21 cellular contexts compared by ENCODE assay signal in genomic region chr19:49892716-49893115, GRCh38. TPM values are rescaled to one million over a fixed set of nuclear protein-coding genes. Genes with fewer than 3 reads are reported as not detected.
DNase-seq lines count a peak whose midpoint lies in the region; ATAC-seq lines count a peak whose summit lies in the region.
"Had no signal": no experiment of that assay in that cellular context is flagged by ENCODE, and none has a peak within 500 bp of the region (broad histone marks: within the 10 kb centered on the region; RNA-seq: fewer than 3 reads in every experiment).

No MANE protein-coding gene starts in this region.

- no peak for DNase-seq in activated naive CD4-positive, alpha-beta T cell treated with anti-CD3 and anti-CD28 coated beads, Interleukin-2, amount 50 U/mL, for 72 hours (ENCODE audit: low spot score in 2 of 2)
- DNase-seq in activated naive CD4-positive, alpha-beta T cell treated with Interleukin-2 at 50 U/mL for 16 hours, result no peak
- DNase-seq in T-cell (no peak), HT-29 (ENCODE audit: low spot score) (no peak), OCI-M2 (lab: John Stamatoyannopoulos, UW; ENCODE audit: unreplicated experiment) (no peak)
- DNase-seq in stimulated activated naive CD8-positive, alpha-beta T cell treated with anti-CD3 and anti-CD28 coated beads, Interleukin-15, amount 100 ng/mL, for 72 hours, result no peak
- DNase-seq: activated CD4-positive, CD25-positive, alpha-beta regulatory T cell treated with anti-CD3 and anti-CD28 coated beads, Interleukin-2, amount 50 U/mL, for 72 hours; activated CD8-positive, alpha-beta memory T cell treated with anti-CD3 and anti-CD28 coated beads, Interleukin-2, amount 50 U/mL, for 48 hours; brain microvascular endothelial cell; colonic mucosa; DMS79; left colon; NCI-H1417; NCI-H510A treated with DMSO at 0.1 percent for 48 hours; NK-92 treated with Interleukin-12 subunit alpha and Interleukin-12 subunit beta, amount 100 ng/mL, for 24 hours; posterior cingulate gyrus; sigmoid colon; tibial artery had no signal

- peak overlapping the region; percentile 18 to 19 for H3K27ac Mint-ChIP-seq in activated naive CD4-positive, alpha-beta T cell treated with anti-CD3 and anti-CD28 coated beads, Interleukin-2, amount 50 U/mL, for 72 hours
- H3K27ac Mint-ChIP-seq in T-cell, result peak overlapping the region; percentile 16 to 62
- H3K27ac Mint-ChIP-seq in dendritic cell treated with granulocyte-macrophage colony-stimulating factor and Interleukin-4, amounts not matched to agents 40 ng/mL and 50 ng/mL, for 4 days, result peak overlapping the region; percentile 95
- peak overlapping the region; percentile 4 to 84 for H3K27ac Mint-ChIP-seq in stimulated activated naive CD8-positive, alpha-beta T cell treated with anti-CD3 and anti-CD28 coated beads, Interleukin-15, amount 100 ng/mL, for 72 hours

- H3K36me3 Mint-ChIP-seq in activated naive CD4-positive, alpha-beta T cell treated with anti-CD3 and anti-CD28 coated beads, Interleukin-2, amount 50 U/mL, for 72 hours, result peaks cover 0 to 12% of the 10 kb centered on the region in 2 donors
- no peaks in the 10 kb centered on the region for H3K36me3 Mint-ChIP-seq in T-cell
- no peaks in the 10 kb centered on the region for H3K36me3 Mint-ChIP-seq in dendritic cell treated with granulocyte-macrophage colony-stimulating factor and Interleukin-4, amounts not matched to agents 40 ng/mL and 50 ng/mL, for 4 days (ENCODE audit: low read depth)

- CTCF ChIA-PET in T-cell (lab: Charles Lee), result no interaction called here

- intact Hi-C loops in dendritic cell treated with granulocyte-macrophage colony-stimulating factor and Interleukin-4, amounts not matched to agents 40 ng/mL and 50 ng/mL, for 4 days (cut with micrococcal nuclease), result loop anchor here (5.0 kb wide), 1 partner anchor 35 kb away; the partner anchor contains the start of genes ATF5 and NUP62

- H3K4me3 Mint-ChIP-seq in T-cell, result peak overlapping the region in 1 of 3 donors; percentile 76
- H3K4me3 Mint-ChIP-seq in dendritic cell treated with granulocyte-macrophage colony-stimulating factor and Interleukin-4, amounts not matched to agents 40 ng/mL and 50 ng/mL, for 4 days, result peak overlapping the region; percentile 94
- peak overlapping the region; percentile 30 for H3K4me3 Mint-ChIP-seq in stimulated activated naive CD8-positive, alpha-beta T cell treated with anti-CD3 and anti-CD28 coated beads, Interleukin-15, amount 100 ng/mL, for 72 hours
- H3K4me3 Mint-ChIP-seq: nephron had no signal

- H3K4me1 Mint-ChIP-seq in T-cell, result peaks cover 24 to 45% (median 29%) of the 10 kb centered on the region in 3 donors
- H3K4me1 Mint-ChIP-seq in dendritic cell treated with granulocyte-macrophage colony-stimulating factor and Interleukin-4, amounts not matched to agents 40 ng/mL and 50 ng/mL, for 4 days (ENCODE audit: low read depth), result peaks cover 97% of the 10 kb centered on the region
- H3K4me1 Mint-ChIP-seq in stimulated activated naive CD8-positive, alpha-beta T cell treated with anti-CD3 and anti-CD28 coated beads, Interleukin-15, amount 100 ng/mL, for 72 hours, result peaks cover 81% of the 10 kb centered on the region

- no peaks in the 10 kb centered on the region for H3K9me3 Mint-ChIP-seq in activated naive CD4-positive, alpha-beta T cell treated with anti-CD3 and anti-CD28 coated beads, Interleukin-2, amount 50 U/mL, for 72 hours
- no peaks in the 10 kb centered on the region for H3K9me3 Mint-ChIP-seq in T-cell
- H3K9me3 Mint-ChIP-seq in dendritic cell treated with granulocyte-macrophage colony-stimulating factor and Interleukin-4, amounts not matched to agents 40 ng/mL and 50 ng/mL, for 4 days, result no peaks in the 10 kb centered on the region
- no peaks in the 10 kb centered on the region for H3K9me3 Mint-ChIP-seq in stimulated activated naive CD8-positive, alpha-beta T cell treated with anti-CD3 and anti-CD28 coated beads, Interleukin-15, amount 100 ng/mL, for 72 hours
- H3K9me3 Mint-ChIP-seq: nephron had no signal

- H3K27me3 Mint-ChIP-seq in T-cell, result no peaks in the 10 kb centered on the region
- H3K27me3 Mint-ChIP-seq in dendritic cell treated with granulocyte-macrophage colony-stimulating factor and Interleukin-4, amounts not matched to agents 40 ng/mL and 50 ng/mL, for 4 days, result peaks cover 6% of the 10 kb centered on the region
- H3K27me3 Mint-ChIP-seq in stimulated activated naive CD8-positive, alpha-beta T cell treated with anti-CD3 and anti-CD28 coated beads, Interleukin-15, amount 100 ng/mL, for 72 hours, result no peaks in the 10 kb centered on the region

- POLR2A ChIA-PET in T-cell (lab: Charles Lee), result interaction anchor here in 1 of 2 donors (1.2 kb wide), 1 partner anchor 93 kb away, joined by 5 read pairs; no protein-coding TSS in a partner anchor

- no peak for ATAC-seq in activated naive CD4-positive, alpha-beta T cell treated with anti-CD3 and anti-CD28 coated beads, Interleukin-2, amount 50 U/mL, for 72 hours
- ATAC-seq in T-cell (replicated peaks in 1 of 4) (no peak), GM21528 (IDR thresholded peaks at IDR 0.05; ENCODE audit: low FRiP score, unreplicated experiment) (no peak)
- no peak for ATAC-seq in stimulated activated naive CD8-positive, alpha-beta T cell treated with anti-CD3 and anti-CD28 coated beads, Interleukin-15, amount 100 ng/mL, for 72 hours
- ATAC-seq: left colon had no signal

RNA-seq across cellular contexts. Expression of gene IL4I1, which starts 4.0 kb away (rescaled TPM):
- 10 to 100 TPM in 1 of 2 donors, 1 to 10 TPM in 1; 6.3 to 11.1 TPM for total RNA-seq in activated naive CD4-positive, alpha-beta T cell treated with anti-CD3 and anti-CD28 coated beads, Interleukin-2, amount 50 U/mL, for 72 hours
- 10 to 100 TPM in 1 of 5 donors, 1 to 10 TPM in 4; 2.0 to 12.4 (median 4.0) TPM for total RNA-seq in T-cell
- 1.1 and 2.3 TPM in 2 replicates for total RNA-seq in HT-29 (2014; rRNA removed; shearing (Covaris generic))

RNA-seq across cellular contexts. Expression of gene TBC1D17, which starts 15.2 kb away (rescaled TPM):
- 10 to 100 TPM; 28.8 to 53.0 TPM for total RNA-seq in activated naive CD4-positive, alpha-beta T cell treated with anti-CD3 and anti-CD28 coated beads, Interleukin-2, amount 50 U/mL, for 72 hours
- total RNA-seq in T-cell, result 100 to 1,000 TPM in 1 of 5 donors, 10 to 100 TPM in 4; 46.5 to 102 (median 88.6) TPM
- total RNA-seq in HT-29 (2014; rRNA removed; shearing (Covaris generic)), result 34.5 and 38.4 TPM in 2 replicates

RNA-seq across cellular contexts. Expression of gene AKT1S1, which starts 15.6 kb away (rescaled TPM):
- 10 to 100 TPM; 16.9 to 34.4 TPM for total RNA-seq in activated naive CD4-positive, alpha-beta T cell treated with anti-CD3 and anti-CD28 coated beads, Interleukin-2, amount 50 U/mL, for 72 hours
- total RNA-seq in T-cell, result 10 to 100 TPM; 13.3 to 24.9 (median 21.4) TPM
- 89.9 and 96.4 TPM in 2 replicates for total RNA-seq in HT-29 (2014; rRNA removed; shearing (Covaris generic))

RNA-seq across cellular contexts. Expression of gene PNKP, which starts 25.3 kb away (rescaled TPM):
- 100 to 1,000 TPM in 1 of 2 donors, 10 to 100 TPM in 1; 90.6 to 119 TPM for total RNA-seq in activated naive CD4-positive, alpha-beta T cell treated with anti-CD3 and anti-CD28 coated beads, Interleukin-2, amount 50 U/mL, for 72 hours
- 100 to 1,000 TPM; 129 to 209 (median 193) TPM for total RNA-seq in T-cell
- total RNA-seq in HT-29 (2014; rRNA removed; shearing (Covaris generic)), result 215 and 243 TPM in 2 replicates

RNA-seq across cellular contexts. Expression of gene ATF5, which starts 36.3 kb away (rescaled TPM):
- 10 to 100 TPM in 1 of 2 donors, 1 to 10 TPM in 1; 7.7 to 13.2 TPM for total RNA-seq in activated naive CD4-positive, alpha-beta T cell treated with anti-CD3 and anti-CD28 coated beads, Interleukin-2, amount 50 U/mL, for 72 hours
- total RNA-seq in T-cell, result 10 to 100 TPM in 3 of 5 donors, 1 to 10 TPM in 2; 8.5 to 18.9 (median 11.2) TPM
- 32.2 and 32.8 TPM in 2 replicates for total RNA-seq in HT-29 (2014; rRNA removed; shearing (Covaris generic))

Comparison
In these comparisons a context has a peak if more than half of its experiments do, and no peak if none do; other contexts are left out.
1. H3K27ac Mint-ChIP-seq: peak in every context shown above with its lines; median percentile 95 in dendritic cell treated with granulocyte-macrophage colony-stimulating factor and Interleukin-4, amounts not matched to agents 40 ng/mL and 50 ng/mL, for 4 days; 44 in stimulated activated naive CD8-positive, alpha-beta T cell treated with anti-CD3 and anti-CD28 coated beads, Interleukin-15, amount 100 ng/mL, for 72 hours; 39 in T-cell; 18 in activated naive CD4-positive, alpha-beta T cell treated with anti-CD3 and anti-CD28 coated beads, Interleukin-2, amount 50 U/mL, for 72 hours.